Comparison of ENCODE assay signal across 2 cellular contexts in genomic region chr17:17939941-17940340, GRCh38. TPM values are rescaled to one million over a fixed set of nuclear protein-coding genes. Genes with fewer than 3 reads are reported as not detected.
"Had no signal": no experiment of that assay in that cellular context is flagged by ENCODE, and none has a peak within 500 bp of the region (broad histone marks: within the 10 kb centered on the region; RNA-seq: fewer than 3 reads in every experiment).

No MANE protein-coding gene starts in this region.

RNA-seq across cellular contexts. Expression of gene DRC3, which starts 32.7 kb away (rescaled TPM):
- total RNA-seq: activated B cell treated with CpG ODN at 0.5 μM for 24 hours; T-helper 2 cell treated with Interferon-gamma antibody and Interleukin-4, amounts not matched to agents 100 ng/mL and 5 ng/mL, for 36 hours had no signal
